In the genomic region with DNA sequence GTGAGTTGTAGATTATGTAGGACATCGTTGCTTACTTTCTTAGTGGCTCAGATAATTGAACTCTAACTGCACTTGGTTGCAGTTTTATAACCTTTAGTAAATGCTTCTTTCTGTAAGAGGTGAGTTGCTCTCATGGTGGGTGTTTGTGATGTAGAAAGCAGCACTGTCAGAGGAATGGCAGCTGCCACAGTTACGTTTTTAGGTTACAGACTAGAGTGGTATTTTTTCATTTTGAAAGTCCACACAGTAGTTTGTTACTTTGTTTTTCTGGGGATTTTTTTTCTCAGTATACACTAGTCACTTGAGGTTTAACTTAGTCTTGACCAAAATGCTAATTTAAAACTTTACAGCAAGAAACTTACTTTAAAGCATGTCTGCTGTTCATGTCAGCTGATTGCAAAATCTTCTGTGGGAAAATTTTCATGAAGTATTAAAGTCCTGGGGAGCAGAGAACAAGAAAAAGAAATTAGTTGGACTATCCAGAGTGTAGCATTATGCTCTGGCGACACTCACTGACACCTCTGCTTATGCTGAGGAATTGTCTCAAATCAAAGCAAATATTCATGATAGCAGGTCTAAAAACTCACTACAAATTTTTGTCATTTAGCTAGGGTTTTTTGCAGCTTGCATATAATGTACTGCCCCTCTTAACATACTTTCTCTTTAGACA, we compare ENCODE assay signal across 15 cellular contexts. TPM values are rescaled to one million over a fixed set of nuclear protein-coding genes. Genes with fewer than 3 reads are reported as not detected.
DNase-seq lines count a peak whose midpoint lies in the region; ATAC-seq and TF ChIP-seq lines count a peak whose summit lies in the region.
"Had no signal": no experiment of that assay in that cellular context is flagged by ENCODE, and none has a peak within 500 bp of the region (broad histone marks: within the 10 kb centered on the region; RNA-seq: fewer than 3 reads in every experiment).

No MANE protein-coding gene starts in this region.

- H3K27ac ChIP-seq in A673 (ENCODE audit: low read depth, low read length, poor library complexity, severe bottlenecking) = peak overlapping the region; percentile 47
- no peak overlapping the region for H3K27ac ChIP-seq in tibial artery
- H3K27ac ChIP-seq: spleen had no signal

- H3K9me3 Mint-ChIP-seq in activated naive CD8-positive, alpha-beta T cell treated with anti-CD3 and anti-CD28 coated beads for 36 hours = no peaks in the 10 kb centered on the region
- H3K9me3 Mint-ChIP-seq: activated CD4-positive, alpha-beta T cell treated with anti-CD3 and anti-CD28 coated beads, Interleukin-2, amount 10 ng/mL, durations not matched to agents 7 days and 5 days; naive B cell had no signal

- peaks cover 10% of the 10 kb centered on the region for H3K36me3 Mint-ChIP-seq in activated naive CD8-positive, alpha-beta T cell treated with anti-CD3 and anti-CD28 coated beads for 36 hours

- no peaks in the 10 kb centered on the region for H3K9me3 ChIP-seq in A673 (ENCODE audit: low read depth, low read length, poor library complexity, severe bottlenecking)
- no peaks in the 10 kb centered on the region for H3K9me3 ChIP-seq in tibial artery
- H3K9me3 ChIP-seq: spleen had no signal

- H3K4me3 Mint-ChIP-seq in activated naive CD8-positive, alpha-beta T cell treated with anti-CD3 and anti-CD28 coated beads for 36 hours = no peak overlapping the region
- H3K4me3 Mint-ChIP-seq: activated CD4-positive, alpha-beta T cell treated with anti-CD3 and anti-CD28 coated beads, Interleukin-2, amount 10 ng/mL, durations not matched to agents 7 days and 5 days; naive B cell had no signal

- peak; percentile 61 for ATAC-seq in GM18868 (IDR thresholded peaks at IDR 0.05; ENCODE audit: unreplicated experiment)
- peak; percentile 63 for ATAC-seq in HG02678 (IDR thresholded peaks at IDR 0.05; ENCODE audit: unreplicated experiment)
- no peak for ATAC-seq in GM18909 (IDR thresholded peaks at IDR 0.05; ENCODE audit: poor library complexity, unreplicated experiment)

- intact Hi-C loops in A673 (cut with micrococcal nuclease; ENCODE audit: unreplicated experiment) = no loop called here
- intact Hi-C loops in tibial artery (cut with DNase I; ENCODE audit: low total_unique reads) = no loop called here

- peaks cover 41% of the 10 kb centered on the region for H3K4me1 ChIP-seq in A673 (ENCODE audit: insufficient read depth, low read length, poor library complexity, severe bottlenecking)
- H3K4me1 ChIP-seq in tibial artery = peaks cover 0 to 33% (median 3%) of the 10 kb centered on the region in 4 donors

- no peak overlapping the region for H3K4me3 ChIP-seq in A673 (ENCODE audit: low read depth, low read length, poor library complexity, severe bottlenecking)
- no peak overlapping the region for H3K4me3 ChIP-seq in tibial artery
- H3K4me3 ChIP-seq: spleen had no signal

- no TSS peak for BruUV-seq in A673 (replicated peaks; lab: Mats Ljungman, UMichigan)

- DNase-seq in A673 (ENCODE audit: low spot score) (no peak), tibial artery (no peak), DMS53 (lab: John Stamatoyannopoulos, UW) (no peak), NOMO-1 (lab: John Stamatoyannopoulos, UW; ENCODE audit: unreplicated experiment in 2 of 2) (no peak)
- no peak for DNase-seq in activated naive CD8-positive, alpha-beta T cell treated with anti-CD3 and anti-CD28 coated beads for 36 hours
- DNase-seq: activated CD4-positive, alpha-beta T cell treated with anti-CD3 and anti-CD28 coated beads, Interleukin-2, amount 10 ng/mL, durations not matched to agents 7 days and 5 days; AML-193; MV-4-11; naive B cell; NCI-H748 treated with DMSO at 0.1 percent for 48 hours; spleen; stimulated activated CD8-positive, alpha-beta memory T cell treated with anti-CD3 and anti-CD28 coated beads, Interleukin-4, amount 100 ng/mL, for 48 hours had no signal

- POLR2A ChIA-PET in A673 (lab: Charles Lee; ENCODE audit: low non-redundant PET) = no interaction called here

- H3K27ac Mint-ChIP-seq in activated naive CD8-positive, alpha-beta T cell treated with anti-CD3 and anti-CD28 coated beads for 36 hours = peak overlapping the region; percentile 13
- H3K27ac Mint-ChIP-seq: activated CD4-positive, alpha-beta T cell treated with anti-CD3 and anti-CD28 coated beads, Interleukin-2, amount 10 ng/mL, durations not matched to agents 7 days and 5 days had no signal

- CTCF ChIA-PET in A673 (lab: Charles Lee) = no interaction called here

- H3K36me3 ChIP-seq in A673 (ENCODE audit: insufficient read depth, low read length, poor library complexity, severe bottlenecking) = no peaks in the 10 kb centered on the region
- no peaks in the 10 kb centered on the region for H3K36me3 ChIP-seq in tibial artery
- H3K36me3 ChIP-seq: spleen had no signal

- peaks cover 72% of the 10 kb centered on the region for H3K4me1 Mint-ChIP-seq in activated naive CD8-positive, alpha-beta T cell treated with anti-CD3 and anti-CD28 coated beads for 36 hours

- H3K27me3 ChIP-seq in A673 (replicated peaks; ENCODE audit: insufficient read depth, low read depth, low read length, poor library complexity) (no peaks in the 10 kb centered on the region), tibial artery (no peaks in the 10 kb centered on the region)
- H3K27me3 ChIP-seq: spleen had no signal

- no peak for TF ChIP-seq CTCF in A673 (conservative IDR thresholded peaks at IDR 0.05; ENCODE audit: low read depth, low read length)
- no peak for TF ChIP-seq CTCF in tibial artery (IDR thresholded peaks at IDR 0.05)

- H3K27me3 Mint-ChIP-seq in activated naive CD8-positive, alpha-beta T cell treated with anti-CD3 and anti-CD28 coated beads for 36 hours = no peaks in the 10 kb centered on the region
- H3K27me3 Mint-ChIP-seq: activated CD4-positive, alpha-beta T cell treated with anti-CD3 and anti-CD28 coated beads, Interleukin-2, amount 10 ng/mL, durations not matched to agents 7 days and 5 days; naive B cell had no signal

RNA-seq across cellular contexts. Expression of a gene that starts 14.8 kb away (rescaled TPM):
- total RNA-seq in A673 (2021) = 18.8 and 19.5 TPM in 2 replicates
- 10 to 100 TPM; 36.5 to 36.7 TPM for total RNA-seq in activated naive CD8-positive, alpha-beta T cell treated with anti-CD3 and anti-CD28 coated beads for 36 hours
